In genomic region chr4:145481942-145482208, GRCh38 we compare ENCODE assay signal across 8 cellular contexts. TPM values are rescaled to one million over a fixed set of nuclear protein-coding genes. Genes with fewer than 3 reads are reported as not detected.
DNase-seq lines count a peak whose midpoint lies in the region; ATAC-seq and TF ChIP-seq lines count a peak whose summit lies in the region.

No MANE protein-coding gene starts in this region.

- H3K4me1 ChIP-seq in adipocyte (ENCODE audit: control insufficient read depth, insufficient read depth, low read length): peaks cover 14% of the 10 kb centered on the region
- peaks cover 7 to 16% of the 10 kb centered on the region in 2 donors for H3K4me1 ChIP-seq in thyroid gland

- no peak for TF ChIP-seq POLR2A in thyroid gland (IDR thresholded peaks at IDR 0.05)

- H3K36me3 ChIP-seq in adipocyte (ENCODE audit: control insufficient read depth, insufficient read depth, low read length, severe bottlenecking) (no peaks in the 10 kb centered on the region), thyroid gland (no peaks in the 10 kb centered on the region)

- H3K27ac ChIP-seq in thyroid gland: peak overlapping the region; percentile 95 to 99 (median 99)

- H3K27me3 ChIP-seq in adipocyte (replicated peaks; ENCODE audit: control insufficient read depth, insufficient read depth, low read length) (no peaks in the 10 kb centered on the region), thyroid gland (no peaks in the 10 kb centered on the region)

- H3K4me3 ChIP-seq in adipocyte (ENCODE audit: low read length) (peak overlapping the region; percentile 95), thyroid gland (replicated peaks in 1 of 3) (peak overlapping the region; percentile 20 to 100 (median 93))

- CTCF ChIA-PET in GM10248 (lab: Yijun Ruan, JAX): interaction anchor here (1.3 kb wide), 1 partner anchor 21 kb away, joined by 3 read pairs; no protein-coding TSS in a partner anchor

- peak; percentile 64 for DNase-seq in activated effector memory CD4-positive, alpha-beta T cell treated with anti-CD3 and anti-CD28 coated beads, Interleukin-2, amount 50 U/mL, for 16 hours
- no peak for DNase-seq in activated effector memory CD4-positive, alpha-beta T cell treated with Interleukin-2 at 50 U/mL for 16 hours
- no peak for DNase-seq in adipocyte (ENCODE audit: low read depth)
- no peak for DNase-seq in left colon
- no peak for DNase-seq in thyroid gland
- DNase-seq in posterior cingulate gyrus: no peak
- no peak for DNase-seq in stimulated activated CD8-positive, alpha-beta memory T cell treated with anti-CD3 and anti-CD28 coated beads, Interleukin-4, amount 100 ng/mL, for 48 hours
- no peak for DNase-seq in GM10248 (ENCODE audit: extremely low spot score)

- H3K9ac ChIP-seq in adipocyte (ENCODE audit: low read length): peak overlapping the region; percentile 89

- WGBS in thyroid gland, 2 donors: 0% methylated on average over 17 to 28 of the region's 42 CpGs

- ATAC-seq in left colon: peak; percentile 22

- intact Hi-C loops in left colon (cut with DNase I, micrococcal nuclease): loop anchor here in 1 of 2 donors (10.0 kb wide), 1 partner anchor 63 kb away; no protein-coding TSS in a partner anchor
- intact Hi-C loops in thyroid gland (cut with DNase I): no loop called here
- intact Hi-C loops in posterior cingulate gyrus (cut with DNase I): loop anchor here (5.0 kb wide), 3 partner anchors 40 to 300 kb away; partner anchors contain the start of gene OTUD4

- H3K9me3 ChIP-seq in adipocyte (ENCODE audit: control insufficient read depth, low read length) (no peaks in the 10 kb centered on the region), thyroid gland (no peaks in the 10 kb centered on the region)

- POLR2A ChIA-PET in GM10248 (lab: Yijun Ruan, JAX): no interaction called here

- no peak for TF ChIP-seq CTCF in thyroid gland (IDR thresholded peaks at IDR 0.05)
- no peak for TF ChIP-seq CTCF in GM10248 (IDR thresholded peaks at IDR 0.05; ENCODE audit: control extremely low read depth, extremely low read depth, low read depth, missing control alignments)

RNA-seq across cellular contexts. Expression of gene SMAD1, which starts 0.2 kb away (rescaled TPM):
- total RNA-seq in left colon (10 to 100 TPM; 36.3 to 44.4 TPM), thyroid gland (100 to 1,000 TPM in 1 of 4 donors, 10 to 100 TPM in 3; 48.1 to 102 (median 67.4) TPM)
